In genomic region chr10:60827791-60828488, GRCh38 we compare ENCODE assay signal across 10 cellular contexts. TPM values are rescaled to one million over a fixed set of nuclear protein-coding genes. Genes with fewer than 3 reads are reported as not detected.
DNase-seq lines count a peak whose midpoint lies in the region; ATAC-seq and TF ChIP-seq lines count a peak whose summit lies in the region.
"Had no signal": no experiment of that assay in that cellular context is flagged by ENCODE, and none has a peak within 500 bp of the region (broad histone marks: within the 10 kb centered on the region; RNA-seq: fewer than 3 reads in every experiment).

No MANE protein-coding gene starts in this region.

- H2AK5ac ChIP-seq in H9 (ENCODE audit: insufficient read length, low read length), result no peak overlapping the region

- H2AFZ ChIP-seq in H9 (ENCODE audit: low read length), result no peak overlapping the region

- DNase-seq in H9 (no peak), left ventricle myocardium inferior (no peak), renal cortical epithelial cell (ENCODE audit: low read depth) (peak; percentile 73), globus pallidus (ENCODE audit: low spot score) (no peak), retina (no peak), NOMO-1 treated with DMSO at 0.1 percent for 48 hours (lab: John Stamatoyannopoulos, UW; ENCODE audit: unreplicated experiment) (no peak)
- DNase-seq: activated T-cell treated with anti-CD3 and anti-CD28 coated beads, Interleukin-2, amount 50 U/mL, for 1 hour had no signal

- ATAC-seq in activated T-helper 17 cell treated with anti-CD3 and anti-CD28 coated beads, Interleukin-2, amount 50 U/mL, for 72 hours (replicated peaks), result peak; percentile 43
- ATAC-seq in GM21825 (IDR thresholded peaks at IDR 0.05; ENCODE audit: unreplicated experiment), result no peak
- ATAC-seq: natural killer cell treated with Interleukin-12 subunit alpha and Interleukin-12 subunit beta and Interleukin-15 and Interleukin-18, amount 100 ng/mL, for 72 hours had no signal

- peak overlapping the region in 1 of 3 experiments; percentile 26; a peak in 1 of 7 replicates for H3K27ac Mint-ChIP-seq in H9
- no peak overlapping the region for H3K27ac Mint-ChIP-seq in activated T-helper 17 cell treated with anti-CD3 and anti-CD28 coated beads, Interleukin-2, amount 50 U/mL, for 72 hours
- H3K27ac Mint-ChIP-seq: natural killer cell treated with Interleukin-12 subunit alpha and Interleukin-12 subunit beta and Interleukin-15 and Interleukin-18, amount 100 ng/mL, for 72 hours had no signal

- H3K4me3 ChIP-seq in left ventricle myocardium inferior, result no peak overlapping the region

- no peaks in the 10 kb centered on the region for H3K23me2 ChIP-seq in H9 (ENCODE audit: insufficient read length, low read depth, low read length, poor library complexity, severe bottlenecking)

- no peak overlapping the region for H2BK120ac ChIP-seq in H9 (ENCODE audit: low read depth, low read length, poor library complexity, severe bottlenecking)

- H3K27me3 ChIP-seq in H9 (ENCODE audit: insufficient read depth, low read length) (no peaks in the 10 kb centered on the region), left ventricle myocardium inferior (ENCODE audit: low read depth) (no peaks in the 10 kb centered on the region)

- H4K91ac ChIP-seq in H9 (ENCODE audit: insufficient read length, low read depth, low read length), result no peak overlapping the region

- no peaks in the 10 kb centered on the region for H3K9me3 ChIP-seq in H9 (ENCODE audit: control insufficient read depth, low read depth, low read length)
- no peaks in the 10 kb centered on the region for H3K9me3 ChIP-seq in left ventricle myocardium inferior (replicated peaks)

- no peaks in the 10 kb centered on the region for H3K36me3 Mint-ChIP-seq in H9 (ENCODE audit: insufficient read depth in 1 of 3, low read depth in 3 of 3)
- no peaks in the 10 kb centered on the region for H3K36me3 Mint-ChIP-seq in activated T-helper 17 cell treated with anti-CD3 and anti-CD28 coated beads, Interleukin-2, amount 50 U/mL, for 72 hours (ENCODE audit: low read depth)
- H3K36me3 Mint-ChIP-seq: natural killer cell treated with Interleukin-12 subunit alpha and Interleukin-12 subunit beta and Interleukin-15 and Interleukin-18, amount 100 ng/mL, for 72 hours had no signal

- H3T11ph ChIP-seq in H9 (ENCODE audit: low read length), result no peak overlapping the region

- peak overlapping the region; percentile 45 for H2BK12ac ChIP-seq in H9 (ENCODE audit: insufficient read length, low read depth, low read length)

- H2BK20ac ChIP-seq in H9 (ENCODE audit: low read depth, low read length, poor library complexity, severe bottlenecking), result no peak overlapping the region

- H3K4me2 ChIP-seq in H9 (ENCODE audit: insufficient read depth, insufficient read length, low read length), result no peak overlapping the region

- no peak overlapping the region for H3K23ac ChIP-seq in H9 (ENCODE audit: insufficient read length, low read depth, low read length)

- H3K56ac ChIP-seq in H9 (ENCODE audit: insufficient read length, low read depth, low read length), result no peak overlapping the region

- TF ChIP-seq CTCF in H9 (conservative IDR thresholded peaks at IDR 0.05) (no peak), left ventricle myocardium inferior (IDR thresholded peaks at IDR 0.05; ENCODE audit: borderline replicate concordance) (no peak)

- H3K9ac ChIP-seq in H9 (ENCODE audit: extremely low read depth, insufficient read length, low read length), result no peak overlapping the region

- H3K4ac ChIP-seq in H9 (ENCODE audit: low read depth, low read length), result no peak overlapping the region

- H3K79me2 ChIP-seq in H9 (ENCODE audit: insufficient read depth, low read length), result no peaks in the 10 kb centered on the region

- 0 out of 2 replicates have a peak overlapping the region, but pooled peaks have one; percentile 91 for H2BK15ac ChIP-seq in H9 (ENCODE audit: low read depth, low read length)

- H3K79me1 ChIP-seq in H9 (ENCODE audit: insufficient read depth, low read depth, low read length, poor library complexity, severe bottlenecking), result no peaks in the 10 kb centered on the region

- H3K9me3 Mint-ChIP-seq in H9, result no peaks in the 10 kb centered on the region
- no peaks in the 10 kb centered on the region for H3K9me3 Mint-ChIP-seq in activated T-helper 17 cell treated with anti-CD3 and anti-CD28 coated beads, Interleukin-2, amount 50 U/mL, for 72 hours
- H3K9me3 Mint-ChIP-seq: natural killer cell treated with Interleukin-12 subunit alpha and Interleukin-12 subunit beta and Interleukin-15 and Interleukin-18, amount 100 ng/mL, for 72 hours had no signal

- peaks cover 0 to 8% of the 10 kb centered on the region in 2 experiments; a peak in 3 of 4 replicates for H3K4me1 Mint-ChIP-seq in H9
- H3K4me1 Mint-ChIP-seq in activated T-helper 17 cell treated with anti-CD3 and anti-CD28 coated beads, Interleukin-2, amount 50 U/mL, for 72 hours, result peaks cover 5% of the 10 kb centered on the region

- no peaks in the 10 kb centered on the region for H3K36me3 ChIP-seq in left ventricle myocardium inferior

- H3K4me1 ChIP-seq in H9 (ENCODE audit: insufficient read depth, low read length) (no peaks in the 10 kb centered on the region; the same call in 1 of the 2 replicates), left ventricle myocardium inferior (peaks cover 35% of the 10 kb centered on the region)

- intact Hi-C loops in left ventricle myocardium inferior (cut with micrococcal nuclease), result no loop called here

- no peak overlapping the region for H4K8ac ChIP-seq in H9 (replicated peaks; ENCODE audit: insufficient read length, low read depth, low read length)

- H3K18ac ChIP-seq in H9 (ENCODE audit: insufficient read length, low read depth, low read length), result no peak overlapping the region

- no peak overlapping the region for H3K14ac ChIP-seq in H9 (ENCODE audit: insufficient read depth, low read length)

- H2BK5ac ChIP-seq in H9 (ENCODE audit: insufficient read length, low read length), result no peak overlapping the region

- no CpG with 5 or more reads among the region's 5 CpGs for WGBS in H9 (ENCODE audit: extremely low coverage, insufficient read length, low lambda C conversion rate)

- no peak overlapping the region for H3K27ac ChIP-seq in H9 (ENCODE audit: insufficient read length, low read depth, low read length)
- peak overlapping the region; percentile 75 for H3K27ac ChIP-seq in left ventricle myocardium inferior (replicated peaks)

- no peaks in the 10 kb centered on the region for H4K20me1 ChIP-seq in H9 (ENCODE audit: control insufficient read depth, insufficient read depth, insufficient read length)

- H3K4me3 Mint-ChIP-seq in H9, result no peak overlapping the region
- no peak overlapping the region for H3K4me3 Mint-ChIP-seq in activated T-helper 17 cell treated with anti-CD3 and anti-CD28 coated beads, Interleukin-2, amount 50 U/mL, for 72 hours
- H3K4me3 Mint-ChIP-seq: natural killer cell treated with Interleukin-12 subunit alpha and Interleukin-12 subunit beta and Interleukin-15 and Interleukin-18, amount 100 ng/mL, for 72 hours had no signal

- no peak overlapping the region for H4K5ac ChIP-seq in H9 (ENCODE audit: insufficient read length, low read depth, low read length)

- H3K27me3 Mint-ChIP-seq in H9 (ENCODE audit: low read depth), result no peaks in the 10 kb centered on the region
- H3K27me3 Mint-ChIP-seq in activated T-helper 17 cell treated with anti-CD3 and anti-CD28 coated beads, Interleukin-2, amount 50 U/mL, for 72 hours, result peaks cover 11% of the 10 kb centered on the region

RNA-seq across cellular contexts. Expression of gene CDK1, which starts 49.7 kb away (rescaled TPM):
- total RNA-seq in H9 (2021) (75.2 and 78.9 TPM in 2 replicates), left ventricle myocardium inferior (1.5 TPM), renal cortical epithelial cell (3.8 and 50.5 TPM in 2 replicates)
- total RNA-seq in activated T-helper 17 cell treated with anti-CD3 and anti-CD28 coated beads, Interleukin-2, amount 50 U/mL, for 72 hours, result 100 to 1,000 TPM; 104 to 110 TPM
